ENCODE assay signal across 23 cellular contexts in the genomic region with DNA sequence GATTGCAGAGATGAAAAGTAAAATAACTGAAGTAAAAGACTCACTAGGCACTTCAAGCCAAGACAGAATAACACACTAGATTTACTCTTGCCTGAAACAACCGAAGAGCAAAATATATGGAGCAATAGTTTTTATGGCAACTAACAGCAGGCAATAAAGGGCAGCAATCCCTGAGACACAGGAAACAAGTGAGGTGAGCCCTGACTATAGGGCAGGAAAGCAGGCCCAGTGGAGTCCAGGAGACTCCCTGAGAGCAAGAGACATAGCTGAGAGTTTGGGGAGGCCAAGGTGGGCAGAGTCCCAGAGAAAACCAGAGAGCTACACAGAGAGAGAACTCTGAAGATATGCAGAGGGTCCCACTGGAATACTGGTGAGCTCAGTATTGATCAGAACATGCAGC. TPM values are rescaled to one million over a fixed set of nuclear protein-coding genes. Genes with fewer than 3 reads are reported as not detected.
"Had no signal": no experiment of that assay in that cellular context is flagged by ENCODE, and none has a peak within 500 bp of the region (broad histone marks: within the 10 kb centered on the region; RNA-seq: fewer than 3 reads in every experiment).

No MANE protein-coding gene starts in this region.

- H3K4me1 Mint-ChIP-seq: mesothelial cell of epicardium; nephron; stimulated activated memory B cell treated with anti-CD40 and anti-IgM and Interleukin-4, amounts not matched to agents 10 μg/mL and 1 μg/mL and 100 μg/mL, for 72 hours had no signal

- DNase-seq: dermis blood vessel endothelial cell; foreskin melanocyte; head of caudate nucleus; hippocampal formation; naive B cell; psoas muscle; retina; right lobe of liver; spleen; stimulated activated CD4-positive, alpha-beta T cell treated with anti-CD3 and anti-CD28 coated beads, Interleukin-15, amount 100 ng/mL, for 24 hours; stimulated activated CD4-positive, alpha-beta T cell treated with anti-CD3 and anti-CD28 coated beads, Interleukin-1b, Interleukin-23, amount 100 ng/mL, for 48 hours; stimulated activated CD4-positive, alpha-beta T cell treated with anti-CD3 and anti-CD28 coated beads, Interleukin-4, amount 100 ng/mL, for 24 hours; tibial artery; upper lobe of right lung had no signal

- H3K27ac Mint-ChIP-seq: mesothelial cell of epicardium; nephron; stimulated activated memory B cell treated with anti-CD40 and anti-IgM and Interleukin-4, amounts not matched to agents 10 μg/mL and 1 μg/mL and 100 μg/mL, for 72 hours; stimulated activated naive CD8-positive, alpha-beta T cell treated with anti-CD3 and anti-CD28 coated beads, Interleukin-15, Interleukin-2, amounts not matched to agents 100 ng/mL and 50 ng/mL, for 24 hours had no signal

- ATAC-seq: psoas muscle; right lobe of liver; stimulated activated memory B cell treated with anti-CD40 and anti-IgM and Interleukin-4, amounts not matched to agents 10 μg/mL and 1 μg/mL and 100 μg/mL, for 72 hours; upper lobe of right lung had no signal

- H3K4me3 ChIP-seq: psoas muscle, right lobe of liver, spleen, tibial artery, upper lobe of right lung, vagina had no signal

- H3K9me3 ChIP-seq: psoas muscle, right lobe of liver, spleen, tibial artery, upper lobe of right lung, vagina had no signal

- H3K9me3 Mint-ChIP-seq: nephron; stimulated activated naive CD8-positive, alpha-beta T cell treated with anti-CD3 and anti-CD28 coated beads, Interleukin-15, Interleukin-2, amounts not matched to agents 100 ng/mL and 50 ng/mL, for 24 hours had no signal

- H3K27ac ChIP-seq: parathyroid adenoma, psoas muscle, right lobe of liver, spleen, tibial artery, upper lobe of right lung, vagina had no signal

- H3K27me3 Mint-ChIP-seq: naive B cell; stimulated activated memory B cell treated with anti-CD40 and anti-IgM and Interleukin-4, amounts not matched to agents 10 μg/mL and 1 μg/mL and 100 μg/mL, for 72 hours; stimulated activated naive CD8-positive, alpha-beta T cell treated with anti-CD3 and anti-CD28 coated beads, Interleukin-15, Interleukin-2, amounts not matched to agents 100 ng/mL and 50 ng/mL, for 24 hours had no signal

- H3K4me3 Mint-ChIP-seq: mesothelial cell of epicardium; naive B cell; nephron; stimulated activated memory B cell treated with anti-CD40 and anti-IgM and Interleukin-4, amounts not matched to agents 10 μg/mL and 1 μg/mL and 100 μg/mL, for 72 hours; stimulated activated naive CD8-positive, alpha-beta T cell treated with anti-CD3 and anti-CD28 coated beads, Interleukin-15, Interleukin-2, amounts not matched to agents 100 ng/mL and 50 ng/mL, for 24 hours had no signal

- H3K4me1 ChIP-seq: parathyroid adenoma, psoas muscle, right lobe of liver, spleen, tibial artery, upper lobe of right lung, vagina had no signal

- H3K27me3 ChIP-seq: right lobe of liver, spleen, tibial artery, upper lobe of right lung, vagina had no signal

RNA-seq across cellular contexts. Expression of a gene that starts 34.4 kb away (rescaled TPM):
- total RNA-seq: dermis blood vessel endothelial cell, kidney epithelial cell, lower leg skin, mesothelial cell of epicardium, psoas muscle, spleen, temporal lobe, vagina had no signal
- polyA plus RNA-seq: psoas muscle had no signal
